Comparison of ENCODE assay signal across 8 cellular contexts in genomic region chr9:111630182-111631070, GRCh38. TPM values are rescaled to one million over a fixed set of nuclear protein-coding genes. Genes with fewer than 3 reads are reported as not detected.
DNase-seq lines count a peak whose midpoint lies in the region; ATAC-seq and TF ChIP-seq lines count a peak whose summit lies in the region.

No MANE protein-coding gene starts in this region.

- H3K27ac ChIP-seq in RWPE2 (ENCODE audit: poor library complexity, severe bottlenecking) = peak overlapping the region; percentile 48
- peak overlapping the region; percentile 89 for H3K27ac ChIP-seq in psoas muscle

- intact Hi-C loops in psoas muscle (cut with DNase I) = loop anchor here in 1 of 2 donors (5.0 kb wide), 2 partner anchors 33 to 148 kb away; partner anchors contain the start of genes ECPAS and PTGR1

- peak; percentile 58 for DNase-seq in SIG-M5 treated with dmso at 0.1 percent for 504 hours (lab: John Stamatoyannopoulos, UW; ENCODE audit: unreplicated experiment)
- no peak for DNase-seq in SIG-M5 (lab: John Stamatoyannopoulos, UW)
- DNase-seq in RWPE2 (ENCODE audit: low spot score) = no peak
- DNase-seq in fibroblast of the aortic adventitia (ENCODE audit: low read depth) = no peak
- DNase-seq in psoas muscle = no peak
- DNase-seq in NCI-H446 (lab: John Stamatoyannopoulos, UW) = no peak
- DNase-seq in NCI-H524 (lab: John Stamatoyannopoulos, UW) = no peak

- H3K4me1 ChIP-seq in RWPE2 (ENCODE audit: insufficient read depth, poor library complexity, severe bottlenecking) (peaks cover 12% of the 10 kb centered on the region), psoas muscle (peaks cover 12% of the 10 kb centered on the region)

- H3K9me3 ChIP-seq in RWPE2 (ENCODE audit: severe bottlenecking) = no peaks in the 10 kb centered on the region
- H3K9me3 ChIP-seq in psoas muscle = no peaks in the 10 kb centered on the region

- H3K36me3 ChIP-seq in RWPE2 (ENCODE audit: low read depth) (0 out of 2 replicates have a peak, but pooled peaks cover 4% of the 10 kb centered on the region), psoas muscle (ENCODE audit: insufficient read depth in 1 of 2, low read depth in 1 of 2) (peaks cover 0 to 2% of the 10 kb centered on the region in 2 donors)

- ATAC-seq in HG02798 (IDR thresholded peaks at IDR 0.05; ENCODE audit: poor library complexity, unreplicated experiment) (peak; percentile 21), RWPE2 (ENCODE audit: low read depth) (peak; percentile 48), psoas muscle (peak; percentile 5 to 43 (median 18))

- WGBS in psoas muscle, 3 donors = 4 to 6% (median 5%) methylated on average over 22 of the region's 22 CpGs

- TF ChIP-seq CTCF in RWPE2 (IDR thresholded peaks at IDR 0.05; ENCODE audit: poor library complexity, severe bottlenecking) (no peak), fibroblast of the aortic adventitia (IDR thresholded peaks at IDR 0.05; ENCODE audit: insufficient read depth, low read length) (no peak), psoas muscle (IDR thresholded peaks at IDR 0.05) (no peak)

- H3K27me3 ChIP-seq in RWPE2 (ENCODE audit: insufficient read depth, poor library complexity, severe bottlenecking) (no peaks in the 10 kb centered on the region), psoas muscle (ENCODE audit: insufficient read depth in 3 of 3, low read length in 2 of 3) (no peaks in the 10 kb centered on the region)

- H3K4me3 ChIP-seq in RWPE2 (ENCODE audit: severe bottlenecking) (peak overlapping the region; percentile 91), fibroblast of the aortic adventitia (ENCODE audit: low read depth, low read length) (peak overlapping the region; percentile 86), psoas muscle (peak overlapping the region; percentile 82)

RNA-seq across cellular contexts. Expression of gene DNAJC25, which starts 0.7 kb away (rescaled TPM):
- total RNA-seq in fibroblast of the aortic adventitia (ENCODE audit: low replicate concordance) (12.7 and 18.7 TPM in 2 replicates), psoas muscle (1 to 10 TPM; 1.9 to 5.6 (median 4.5) TPM)
- polyA plus RNA-seq in psoas muscle = 10 to 100 TPM in 2 of 3 donors, 1 to 10 TPM in 1; 7.4 to 20.1 (median 19.9) TPM

RNA-seq across cellular contexts. Expression of gene GNG10, which starts 31.0 kb away (rescaled TPM):
- total RNA-seq in fibroblast of the aortic adventitia (ENCODE audit: low replicate concordance) (43.6 and 144 TPM in 2 replicates), psoas muscle (10 to 100 TPM; 12.0 to 22.3 (median 16.4) TPM)
- polyA plus RNA-seq in psoas muscle = 10 to 100 TPM; 13.7 to 17.3 (median 14.9) TPM

RNA-seq across cellular contexts. Expression of gene PTGR1, which starts 31.0 kb away (rescaled TPM):
- total RNA-seq in fibroblast of the aortic adventitia (ENCODE audit: low replicate concordance) (76.0 and 88.4 TPM in 2 replicates), psoas muscle (10 to 100 TPM in 3 of 4 donors, 1 to 10 TPM in 1; 8.6 to 32.2 (median 15.5) TPM)
- polyA plus RNA-seq in psoas muscle = 10 to 100 TPM in 2 of 3 donors, 1 to 10 TPM in 1; 8.0 to 22.5 (median 22.5) TPM
